In genomic region chr4:48271048-48271452, GRCh38 we compare ENCODE assay signal across 13 cellular contexts. TPM values are rescaled to one million over a fixed set of nuclear protein-coding genes. Genes with fewer than 3 reads are reported as not detected.
DNase-seq lines count a peak whose midpoint lies in the region; ATAC-seq and TF ChIP-seq lines count a peak whose summit lies in the region.
"Had no signal": no experiment of that assay in that cellular context is flagged by ENCODE, and none has a peak within 500 bp of the region (broad histone marks: within the 10 kb centered on the region; RNA-seq: fewer than 3 reads in every experiment).

No MANE protein-coding gene starts in this region.

- H3K4me1 ChIP-seq in left lung, result peaks cover 0 to 37% of the 10 kb centered on the region in 2 donors

- no peaks in the 10 kb centered on the region for H3K36me3 Mint-ChIP-seq in activated CD4-positive, alpha-beta memory T cell treated with anti-CD3 and anti-CD28 coated beads for 36 hours
- H3K36me3 Mint-ChIP-seq in activated CD4-positive, alpha-beta memory T cell treated with anti-CD3 and anti-CD28 coated beads, Interleukin-2, amount 10 ng/mL, durations not matched to agents 7 days and 5 days (ENCODE audit: low read depth), result no peaks in the 10 kb centered on the region
- no peaks in the 10 kb centered on the region for H3K36me3 Mint-ChIP-seq in T-helper 2 cell treated with Interferon-gamma antibody and Interleukin-4, amounts not matched to agents 5 μg/mL and 100 μg/mL, for 36 hours (ENCODE audit: low read depth)

- ATAC-seq in HG02610 (IDR thresholded peaks at IDR 0.05; ENCODE audit: unreplicated experiment), result peak; percentile 27
- no peak for ATAC-seq in left lung

- in situ Hi-C loops in ACHN (cut with HindIII; ENCODE audit: low pct_ligation_motif_present, low pct_unique_long_range_greater_than_20kb, low sequenced_read_pairs), result no loop called here

- H3K36me3 ChIP-seq in left lung, result no peaks in the 10 kb centered on the region
- H3K36me3 ChIP-seq: adrenal gland, upper lobe of left lung had no signal

- H3K4me1 Mint-ChIP-seq in activated CD4-positive, alpha-beta memory T cell treated with anti-CD3 and anti-CD28 coated beads for 36 hours (ENCODE audit: low read depth), result peaks cover 23% of the 10 kb centered on the region
- peaks cover 13% of the 10 kb centered on the region for H3K4me1 Mint-ChIP-seq in activated CD4-positive, alpha-beta memory T cell treated with anti-CD3 and anti-CD28 coated beads, Interleukin-2, amount 10 ng/mL, durations not matched to agents 7 days and 5 days
- H3K4me1 Mint-ChIP-seq in T-helper 2 cell treated with Interferon-gamma antibody and Interleukin-4, amounts not matched to agents 5 μg/mL and 100 μg/mL, for 36 hours (ENCODE audit: low read depth), result peaks cover 18% of the 10 kb centered on the region

- no peaks in the 10 kb centered on the region for H3K27me3 ChIP-seq in left lung
- H3K27me3 ChIP-seq: adrenal gland, upper lobe of left lung had no signal

- DNase-seq in activated CD4-positive, alpha-beta memory T cell treated with anti-CD3 and anti-CD28 coated beads for 36 hours, result peak; percentile 29
- no peak for DNase-seq in activated CD4-positive, alpha-beta memory T cell treated with anti-CD3 and anti-CD28 coated beads, Interleukin-2, amount 10 ng/mL, durations not matched to agents 7 days and 5 days
- peak; percentile 15 for DNase-seq in T-helper 2 cell treated with Interferon-gamma antibody and Interleukin-4, amounts not matched to agents 5 μg/mL and 100 μg/mL, for 36 hours (ENCODE audit: low spot score)
- peak; percentile 36 for DNase-seq in stimulated activated CD8-positive, alpha-beta memory T cell treated with anti-CD3 and anti-CD28 coated beads, Interleukin-4, amount 100 ng/mL, for 48 hours
- DNase-seq in dermis blood vessel endothelial cell (no peak), left lung (no peak), ACHN (no peak)
- DNase-seq: adrenal gland, GDM1, NCI-H524 treated with DMSO at 0.1 percent for 48 hours, upper lobe of left lung had no signal

- H3K27ac ChIP-seq in left lung, result peak overlapping the region in 1 of 2 donors; percentile 90

- no peaks in the 10 kb centered on the region for H3K9me3 Mint-ChIP-seq in activated CD4-positive, alpha-beta memory T cell treated with anti-CD3 and anti-CD28 coated beads for 36 hours
- H3K9me3 Mint-ChIP-seq in activated CD4-positive, alpha-beta memory T cell treated with anti-CD3 and anti-CD28 coated beads, Interleukin-2, amount 10 ng/mL, durations not matched to agents 7 days and 5 days, result no peaks in the 10 kb centered on the region
- no peaks in the 10 kb centered on the region for H3K9me3 Mint-ChIP-seq in T-helper 2 cell treated with Interferon-gamma antibody and Interleukin-4, amounts not matched to agents 5 μg/mL and 100 μg/mL, for 36 hours

- intact Hi-C loops in activated CD4-positive, alpha-beta memory T cell treated with anti-CD3 and anti-CD28 coated beads for 36 hours (cut with micrococcal nuclease), result loop anchor here (2.0 to 10.0 kb wide), 4 partner anchors 168 to 636 kb away; partner anchors contain the start of genes FRYL, NFXL1 and OCIAD2
- intact Hi-C loops in left lung (cut with DNase I), result no loop called here

- H3K9me3 ChIP-seq in left lung, result no peaks in the 10 kb centered on the region
- H3K9me3 ChIP-seq: adrenal gland, upper lobe of left lung had no signal

- POLR2A ChIA-PET in activated CD4-positive, alpha-beta memory T cell treated with anti-CD3 and anti-CD28 coated beads for 36 hours (lab: Charles Lee), result interaction anchor here (0.8 kb wide), 1 partner anchor 132 kb away, joined by 3 read pairs; no protein-coding TSS in a partner anchor
- POLR2A ChIA-PET in activated CD4-positive, alpha-beta memory T cell treated with anti-CD3 and anti-CD28 coated beads, Interleukin-2, amount 10 ng/mL, durations not matched to agents 7 days and 5 days (lab: Charles Lee), result no interaction called here

- no peak overlapping the region for H3K4me3 ChIP-seq in left lung
- H3K4me3 ChIP-seq: lung had no signal

- H3K27ac Mint-ChIP-seq in activated CD4-positive, alpha-beta memory T cell treated with anti-CD3 and anti-CD28 coated beads for 36 hours, result peak overlapping the region; percentile 75
- no peak overlapping the region for H3K27ac Mint-ChIP-seq in activated CD4-positive, alpha-beta memory T cell treated with anti-CD3 and anti-CD28 coated beads, Interleukin-2, amount 10 ng/mL, durations not matched to agents 7 days and 5 days
- no peak overlapping the region for H3K27ac Mint-ChIP-seq in T-helper 2 cell treated with Interferon-gamma antibody and Interleukin-4, amounts not matched to agents 5 μg/mL and 100 μg/mL, for 36 hours

- H3K27me3 Mint-ChIP-seq in activated CD4-positive, alpha-beta memory T cell treated with anti-CD3 and anti-CD28 coated beads for 36 hours, result no peaks in the 10 kb centered on the region
- no peaks in the 10 kb centered on the region for H3K27me3 Mint-ChIP-seq in activated CD4-positive, alpha-beta memory T cell treated with anti-CD3 and anti-CD28 coated beads, Interleukin-2, amount 10 ng/mL, durations not matched to agents 7 days and 5 days
- no peaks in the 10 kb centered on the region for H3K27me3 Mint-ChIP-seq in T-helper 2 cell treated with Interferon-gamma antibody and Interleukin-4, amounts not matched to agents 5 μg/mL and 100 μg/mL, for 36 hours (ENCODE audit: low read depth)

- TF ChIP-seq CTCF in left lung (IDR thresholded peaks at IDR 0.05), result no peak

- peak overlapping the region; percentile 23 for H3K4me3 Mint-ChIP-seq in activated CD4-positive, alpha-beta memory T cell treated with anti-CD3 and anti-CD28 coated beads for 36 hours
- no peak overlapping the region for H3K4me3 Mint-ChIP-seq in activated CD4-positive, alpha-beta memory T cell treated with anti-CD3 and anti-CD28 coated beads, Interleukin-2, amount 10 ng/mL, durations not matched to agents 7 days and 5 days
- H3K4me3 Mint-ChIP-seq in T-helper 2 cell treated with Interferon-gamma antibody and Interleukin-4, amounts not matched to agents 5 μg/mL and 100 μg/mL, for 36 hours, result no peak overlapping the region

- CTCF ChIA-PET in activated CD4-positive, alpha-beta memory T cell treated with anti-CD3 and anti-CD28 coated beads for 36 hours (lab: Charles Lee), result no interaction called here
- CTCF ChIA-PET in activated CD4-positive, alpha-beta memory T cell treated with anti-CD3 and anti-CD28 coated beads, Interleukin-2, amount 10 ng/mL, durations not matched to agents 7 days and 5 days (lab: Charles Lee), result no interaction called here

RNA-seq across cellular contexts. Expression of gene TEC, which starts 1.4 kb away (rescaled TPM):
- 1 to 10 TPM; 1.8 to 3.0 TPM for total RNA-seq in activated CD4-positive, alpha-beta memory T cell treated with anti-CD3 and anti-CD28 coated beads for 36 hours
- under 1 TPM; 0.60 to 0.80 TPM for total RNA-seq in activated CD4-positive, alpha-beta memory T cell treated with anti-CD3 and anti-CD28 coated beads, Interleukin-2, amount 10 ng/mL, durations not matched to agents 7 days and 5 days
- total RNA-seq in dermis blood vessel endothelial cell, result 1.7 and 1.9 TPM in 2 replicates
- total RNA-seq in left lung, result 1 to 10 TPM; 4.5 to 5.8 TPM

Comparison
In these comparisons a context has a peak if more than half of its experiments do, and no peak if none do; other contexts are left out.
1. DNase-seq: peak in activated CD4-positive, alpha-beta memory T cell treated with anti-CD3 and anti-CD28 coated beads for 36 hours (single experiment), T-helper 2 cell treated with Interferon-gamma antibody and Interleukin-4, amounts not matched to agents 5 μg/mL and 100 μg/mL, for 36 hours (single experiment) and stimulated activated CD8-positive, alpha-beta memory T cell treated with anti-CD3 and anti-CD28 coated beads, Interleukin-4, amount 100 ng/mL, for 48 hours (single experiment); none in activated CD4-positive, alpha-beta memory T cell treated with anti-CD3 and anti-CD28 coated beads, Interleukin-2, amount 10 ng/mL, durations not matched to agents 7 days and 5 days (single experiment), dermis blood vessel endothelial cell (single experiment), left lung (0 of 2) and ACHN (single experiment).